In genomic region chr6:4888841-4889240, GRCh38 we compare ENCODE assay signal across 29 cellular contexts.
"Had no signal": no experiment of that assay in that cellular context is flagged by ENCODE, and none has a peak within 500 bp of the region (broad histone marks: within the 10 kb centered on the region; RNA-seq: fewer than 3 reads in every experiment).

No MANE protein-coding gene starts in this region.

- H3K36me3 ChIP-seq: breast epithelium, ovary, prostate gland had no signal

- H3K9me3 Mint-ChIP-seq: activated naive CD4-positive, alpha-beta T cell treated with anti-CD3 and anti-CD28 coated beads, Interleukin-2, amount 50 U/mL, for 24 hours; activated naive CD8-positive, alpha-beta T cell treated with anti-CD3 and anti-CD28 coated beads, Interleukin-2, amount 50 U/mL, for 24 hours; activated T-helper 2 cell treated with anti-CD3 and anti-CD28 coated beads, Interferon-gamma antibody, Interleukin-2, Interleukin-4, amounts not matched to agents 10 μg/mL and 5 μg/mL and 100 μg/mL, durations not matched to agents 14 hours and 24 hours and 36 hours; naive B cell; stimulated activated naive B cell treated with anti-CD40 and anti-IgM and Interleukin-4, amounts not matched to agents 10 μg/mL and 1 μg/mL and 100 μg/mL, for 72 hours had no signal

- H3K4me1 Mint-ChIP-seq: activated CD8-positive, alpha-beta memory T cell treated with anti-CD3 and anti-CD28 coated beads, Interleukin-2, amount 10 ng/mL, durations not matched to agents 7 days and 5 days; mesothelial cell of epicardium had no signal

- H3K4me1 ChIP-seq: breast epithelium, prostate gland had no signal

- ATAC-seq: activated CD4-positive, alpha-beta T cell treated with anti-CD3 and anti-CD28 coated beads for 36 hours; activated CD8-positive, alpha-beta memory T cell treated with anti-CD3 and anti-CD28 coated beads, Interleukin-2, amount 10 ng/mL, durations not matched to agents 7 days and 5 days; activated CD8-positive, alpha-beta T cell treated with anti-CD3 and anti-CD28 coated beads, Interleukin-2, amount 10 ng/mL, durations not matched to agents 7 days and 5 days; activated naive CD8-positive, alpha-beta T cell treated with anti-CD3 and anti-CD28 coated beads, Interleukin-2, amount 50 U/mL, for 24 hours; sciatic nerve; T-cell had no signal

- H3K9me3 ChIP-seq: breast epithelium, ovary, prostate gland, suprapubic skin had no signal

- H3K27me3 Mint-ChIP-seq: activated CD4-positive, alpha-beta T cell treated with anti-CD3 and anti-CD28 coated beads for 36 hours; activated CD8-positive, alpha-beta memory T cell treated with anti-CD3 and anti-CD28 coated beads, Interleukin-2, amount 10 ng/mL, durations not matched to agents 7 days and 5 days; activated naive CD4-positive, alpha-beta T cell treated with anti-CD3 and anti-CD28 coated beads, Interleukin-2, amount 50 U/mL, for 24 hours; activated naive CD8-positive, alpha-beta T cell treated with anti-CD3 and anti-CD28 coated beads, Interleukin-2, amount 50 U/mL, for 24 hours; naive B cell; stimulated activated naive B cell treated with anti-CD40 and anti-IgM and Interleukin-4, amounts not matched to agents 10 μg/mL and 1 μg/mL and 100 μg/mL, for 72 hours; T-cell had no signal

- H3K27ac Mint-ChIP-seq: activated CD4-positive, alpha-beta T cell treated with anti-CD3 and anti-CD28 coated beads for 36 hours; activated CD8-positive, alpha-beta memory T cell treated with anti-CD3 and anti-CD28 coated beads, Interleukin-2, amount 10 ng/mL, durations not matched to agents 7 days and 5 days; activated CD8-positive, alpha-beta T cell treated with anti-CD3 and anti-CD28 coated beads, Interleukin-2, amount 10 ng/mL, durations not matched to agents 7 days and 5 days; activated naive CD4-positive, alpha-beta T cell treated with anti-CD3 and anti-CD28 coated beads, Interleukin-2, amount 50 U/mL, for 24 hours; activated naive CD8-positive, alpha-beta T cell treated with anti-CD3 and anti-CD28 coated beads, Interleukin-2, amount 50 U/mL, for 24 hours; activated T-helper 2 cell treated with anti-CD3 and anti-CD28 coated beads, Interferon-gamma antibody, Interleukin-2, Interleukin-4, amounts not matched to agents 10 μg/mL and 5 μg/mL and 100 μg/mL, durations not matched to agents 14 hours and 24 hours and 36 hours; T-cell had no signal

- H3K4me3 ChIP-seq: breast epithelium, heart right ventricle, left ventricle myocardium inferior, lung, ovary, prostate gland, skin epidermis, suprapubic skin, tibial artery had no signal

- H3K27ac ChIP-seq: breast epithelium, heart right ventricle, left ventricle myocardium inferior, ovary, prostate gland, skin epidermis, suprapubic skin, tibial artery had no signal

- H3K4me3 Mint-ChIP-seq: activated CD4-positive, alpha-beta T cell treated with anti-CD3 and anti-CD28 coated beads for 36 hours; activated CD8-positive, alpha-beta memory T cell treated with anti-CD3 and anti-CD28 coated beads, Interleukin-2, amount 10 ng/mL, durations not matched to agents 7 days and 5 days; activated CD8-positive, alpha-beta T cell treated with anti-CD3 and anti-CD28 coated beads, Interleukin-2, amount 10 ng/mL, durations not matched to agents 7 days and 5 days; activated naive CD4-positive, alpha-beta T cell treated with anti-CD3 and anti-CD28 coated beads, Interleukin-2, amount 50 U/mL, for 24 hours; activated naive CD8-positive, alpha-beta T cell treated with anti-CD3 and anti-CD28 coated beads, Interleukin-2, amount 50 U/mL, for 24 hours; mesothelial cell of epicardium; nephron progenitor cell; stimulated activated naive B cell treated with anti-CD40 and anti-IgM and Interleukin-4, amounts not matched to agents 10 μg/mL and 1 μg/mL and 100 μg/mL, for 72 hours; T-cell had no signal

- H3K27me3 ChIP-seq: breast epithelium, heart right ventricle, ovary, suprapubic skin, tibial artery had no signal

- DNase-seq: activated CD4-positive, alpha-beta T cell treated with anti-CD3 and anti-CD28 coated beads for 36 hours; activated CD4-positive, CD25-positive, alpha-beta regulatory T cell; activated CD8-positive, alpha-beta memory T cell treated with anti-CD3 and anti-CD28 coated beads, Interleukin-2, amount 10 ng/mL, durations not matched to agents 7 days and 5 days; activated CD8-positive, alpha-beta T cell treated with anti-CD3 and anti-CD28 coated beads, Interleukin-2, amount 10 ng/mL, durations not matched to agents 7 days and 5 days; activated naive CD8-positive, alpha-beta T cell treated with anti-CD3 and anti-CD28 coated beads, Interleukin-2, amount 50 U/mL, for 24 hours; activated T-cell treated with anti-CD3 and anti-CD28 coated beads, Interleukin-2, amount 50 U/mL, for 48 hours; central memory CD4-positive, alpha-beta T cell; foreskin melanocyte; heart right ventricle; islet precursor cell; left ventricle myocardium inferior; naive B cell; nephron progenitor cell; ovary; retina; stimulated activated CD4-positive, alpha-beta T cell treated with anti-CD3 and anti-CD28 coated beads, Interleukin-1b, Interleukin-23, amount 100 ng/mL, for 48 hours; stimulated activated CD4-positive, alpha-beta T cell treated with anti-CD3 and anti-CD28 coated beads, Interleukin-4, amount 100 ng/mL, for 4 hours; stimulated activated naive B cell treated with anti-CD40 and anti-IgM and Interleukin-4, amounts not matched to agents 10 μg/mL and 1 μg/mL and 100 μg/mL, for 72 hours; T-cell; tibial artery had no signal
